In the genomic region with DNA sequence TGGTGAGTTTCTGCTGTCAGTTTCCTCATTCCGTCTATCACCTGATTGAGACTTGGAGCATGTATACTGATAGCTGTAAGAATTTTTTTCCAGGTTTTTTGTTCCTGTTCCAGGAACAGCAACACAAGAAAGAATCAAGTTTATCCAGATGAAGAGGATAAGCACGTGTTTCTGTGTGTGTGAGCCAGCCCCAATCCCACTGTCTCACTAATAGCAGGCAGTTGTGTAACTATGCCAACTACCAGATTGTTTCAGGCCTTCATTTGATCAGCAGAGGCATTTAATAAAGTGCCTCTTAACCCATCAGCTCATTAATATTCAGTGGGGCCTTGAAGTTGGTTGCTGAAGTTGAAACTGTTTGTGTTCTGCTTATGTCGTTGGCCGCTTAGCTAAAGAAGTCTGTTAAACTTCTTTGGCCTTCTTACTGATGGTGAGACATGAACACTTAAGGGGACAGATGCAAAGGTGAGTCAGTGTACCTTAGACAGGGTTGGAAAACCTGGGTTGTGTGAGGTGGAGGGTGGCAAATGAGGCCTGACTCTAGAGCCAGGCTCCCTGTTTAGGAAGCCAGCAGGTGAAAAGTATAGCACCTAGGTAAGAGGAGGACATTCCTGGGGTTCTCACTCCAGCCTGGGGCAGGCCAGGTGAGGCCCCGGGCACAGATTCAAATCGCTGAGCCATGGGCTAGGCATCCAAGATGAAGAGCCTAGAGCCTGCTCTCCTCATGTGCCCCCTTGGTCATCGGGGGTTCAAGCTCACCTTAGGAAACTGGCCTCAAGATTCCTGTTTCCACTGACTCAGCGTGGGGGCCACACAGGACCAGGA, we compare ENCODE assay signal across 1 cellular context.
TF ChIP-seq lines count a peak whose summit lies in the region.

No MANE protein-coding gene starts in this region.

TF ChIP-seq in HepG2, 621 proteins besides CTCF, POLR2A, EP300 and RAD21:
- TF ChIP-seq, protein P1, sequence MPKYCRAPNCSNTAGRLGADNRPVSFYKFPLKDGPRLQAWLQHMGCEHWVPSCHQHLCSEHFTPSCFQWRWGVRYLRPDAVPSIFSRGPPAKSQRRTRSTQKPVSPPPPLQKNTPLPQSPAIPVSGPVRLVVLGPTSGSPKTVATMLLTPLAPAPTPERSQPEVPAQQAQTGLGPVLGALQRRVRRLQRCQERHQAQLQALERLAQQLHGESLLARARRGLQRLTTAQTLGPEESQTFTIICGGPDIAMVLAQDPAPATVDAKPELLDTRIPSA (CRISPR knock-in tag; IDR thresholded peaks at IDR 0.05; ENCODE audit: borderline replicate concordance), result no peak
- TF ChIP-seq PITX1 (CRISPR knock-in tag; IDR thresholded peaks at IDR 0.05) (no peak), NFE2L1 (CRISPR knock-in tag; IDR thresholded peaks at IDR 0.05; ENCODE audit: borderline replicate concordance) (no peak), ZNF274 (CRISPR knock-in tag; IDR thresholded peaks at IDR 0.05) (no peak), ZSCAN22 (CRISPR knock-in tag; IDR thresholded peaks at IDR 0.05) (no peak), ZBTB21 (CRISPR knock-in tag; IDR thresholded peaks at IDR 0.05) (no peak), FOSL2 (CRISPR knock-in tag; IDR thresholded peaks at IDR 0.05) (no peak), SP2 (CRISPR knock-in tag; IDR thresholded peaks at IDR 0.05) (no peak), SP140L (CRISPR knock-in tag; IDR thresholded peaks at IDR 0.05; ENCODE audit: borderline replicate concordance) (no peak), SMAD3 (CRISPR knock-in tag; IDR thresholded peaks at IDR 0.05) (no peak), ZKSCAN8 (CRISPR knock-in tag; IDR thresholded peaks at IDR 0.05; ENCODE audit: borderline replicate concordance) (no peak), MEIS2 (CRISPR knock-in tag; IDR thresholded peaks at IDR 0.05) (no peak), KLF6 (CRISPR knock-in tag; IDR thresholded peaks at IDR 0.05) (no peak), ZNF619 (CRISPR knock-in tag; IDR thresholded peaks at IDR 0.05) (no peak), ZNF567 (CRISPR knock-in tag; IDR thresholded peaks at IDR 0.05; ENCODE audit: borderline replicate concordance) (no peak), SOX13 (IDR thresholded peaks at IDR 0.05) (no peak), SOX13 (CRISPR knock-in tag; conservative IDR thresholded peaks at IDR 0.05 in 1 of 2, IDR thresholded peaks at IDR 0.05 in 1 of 2) (no peak), ELF4 (CRISPR knock-in tag; IDR thresholded peaks at IDR 0.05; ENCODE audit: borderline replicate concordance) (no peak)
- TF ChIP-seq, protein P2, sequence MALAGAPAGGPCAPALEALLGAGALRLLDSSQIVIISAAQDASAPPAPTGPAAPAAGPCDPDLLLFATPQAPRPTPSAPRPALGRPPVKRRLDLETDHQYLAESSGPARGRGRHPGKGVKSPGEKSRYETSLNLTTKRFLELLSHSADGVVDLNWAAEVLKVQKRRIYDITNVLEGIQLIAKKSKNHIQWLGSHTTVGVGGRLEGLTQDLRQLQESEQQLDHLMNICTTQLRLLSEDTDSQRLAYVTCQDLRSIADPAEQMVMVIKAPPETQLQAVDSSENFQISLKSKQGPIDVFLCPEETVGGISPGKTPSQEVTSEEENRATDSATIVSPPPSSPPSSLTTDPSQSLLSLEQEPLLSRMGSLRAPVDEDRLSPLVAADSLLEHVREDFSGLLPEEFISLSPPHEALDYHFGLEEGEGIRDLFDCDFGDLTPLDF (CRISPR knock-in tag; IDR thresholded peaks at IDR 0.05), result no peak
- TF ChIP-seq, protein P3, sequence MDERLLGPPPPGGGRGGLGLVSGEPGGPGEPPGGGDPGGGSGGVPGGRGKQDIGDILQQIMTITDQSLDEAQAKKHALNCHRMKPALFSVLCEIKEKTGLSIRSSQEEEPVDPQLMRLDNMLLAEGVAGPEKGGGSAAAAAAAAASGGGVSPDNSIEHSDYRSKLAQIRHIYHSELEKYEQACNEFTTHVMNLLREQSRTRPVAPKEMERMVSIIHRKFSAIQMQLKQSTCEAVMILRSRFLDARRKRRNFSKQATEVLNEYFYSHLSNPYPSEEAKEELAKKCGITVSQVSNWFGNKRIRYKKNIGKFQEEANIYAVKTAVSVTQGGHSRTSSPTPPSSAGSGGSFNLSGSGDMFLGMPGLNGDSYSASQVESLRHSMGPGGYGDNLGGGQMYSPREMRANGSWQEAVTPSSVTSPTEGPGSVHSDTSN (CRISPR knock-in tag; IDR thresholded peaks at IDR 0.05), result no peak
- TF ChIP-seq, protein P4, sequence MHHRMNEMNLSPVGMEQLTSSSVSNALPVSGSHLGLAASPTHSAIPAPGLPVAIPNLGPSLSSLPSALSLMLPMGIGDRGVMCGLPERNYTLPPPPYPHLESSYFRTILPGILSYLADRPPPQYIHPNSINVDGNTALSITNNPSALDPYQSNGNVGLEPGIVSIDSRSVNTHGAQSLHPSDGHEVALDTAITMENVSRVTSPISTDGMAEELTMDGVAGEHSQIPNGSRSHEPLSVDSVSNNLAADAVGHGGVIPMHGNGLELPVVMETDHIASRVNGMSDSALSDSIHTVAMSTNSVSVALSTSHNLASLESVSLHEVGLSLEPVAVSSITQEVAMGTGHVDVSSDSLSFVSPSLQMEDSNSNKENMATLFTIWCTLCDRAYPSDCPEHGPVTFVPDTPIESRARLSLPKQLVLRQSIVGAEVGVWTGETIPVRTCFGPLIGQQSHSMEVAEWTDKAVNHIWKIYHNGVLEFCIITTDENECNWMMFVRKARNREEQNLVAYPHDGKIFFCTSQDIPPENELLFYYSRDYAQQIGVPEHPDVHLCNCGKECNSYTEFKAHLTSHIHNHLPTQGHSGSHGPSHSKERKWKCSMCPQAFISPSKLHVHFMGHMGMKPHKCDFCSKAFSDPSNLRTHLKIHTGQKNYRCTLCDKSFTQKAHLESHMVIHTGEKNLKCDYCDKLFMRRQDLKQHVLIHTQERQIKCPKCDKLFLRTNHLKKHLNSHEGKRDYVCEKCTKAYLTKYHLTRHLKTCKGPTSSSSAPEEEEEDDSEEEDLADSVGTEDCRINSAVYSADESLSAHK (CRISPR knock-in tag; IDR thresholded peaks at IDR 0.05; ENCODE audit: borderline replicate concordance), result no peak
